In genomic region chr5:42854795-42855194, GRCh38 we compare ENCODE assay signal across 18 cellular contexts. TPM values are rescaled to one million over a fixed set of nuclear protein-coding genes. Genes with fewer than 3 reads are reported as not detected.
A peak's percentile ranks its signal among the peaks of the same experiment; 100 is the strongest.
DNase-seq lines count a peak whose midpoint lies in the region; ATAC-seq lines count a peak whose summit lies in the region.
"Had no signal": no experiment of that assay in that cellular context is flagged by ENCODE, and none has a peak within 500 bp of the region (broad histone marks: within the 10 kb centered on the region; RNA-seq: fewer than 3 reads in every experiment).

No MANE protein-coding gene starts in this region.

- DNase-seq in LoVo (ENCODE audit: low spot score) (peak; percentile 46), SK-MEL-5 (ENCODE audit: low read depth, low spot score) (peak; percentile 54), left colon (peak in 1 of 2 donors; percentile 56), NCI-H510A (lab: John Stamatoyannopoulos, UW) (no peak), iPS-NIHi7 (ENCODE audit: extremely low spot score) (no peak), NCI-H748 treated with DMSO at 0.1 percent for 48 hours (lab: John Stamatoyannopoulos, UW) (no peak)
- DNase-seq: activated CD4-positive, alpha-beta T cell treated with anti-CD3 and anti-CD28 coated beads, Interleukin-2, amount 10 ng/mL, durations not matched to agents 24 days and 14 days; activated CD8-positive, alpha-beta memory T cell treated with anti-CD3 and anti-CD28 coated beads, Interleukin-2, amount 50 U/mL, for 4 hours; activated effector memory CD4-positive, alpha-beta T cell treated with Interleukin-2 at 50 U/mL for 16 hours; amniotic stem cell; caudate nucleus; CD8-positive, alpha-beta memory T cell; DND-41; left ventricle myocardium inferior; NCI-H1694 treated with DMSO at 0.1 percent for 48 hours; NCI-H2227 treated with DMSO at 0.1 percent for 48 hours; testis had no signal

- intact Hi-C loops in left colon (cut with DNase I, micrococcal nuclease) = no loop called here

- in situ Hi-C loops in SK-MEL-5 (cut with HindIII; ENCODE audit: low pct_unique_long_range_greater_than_20kb, low sequenced_read_pairs) = no loop called here

- H3K27ac ChIP-seq in temporal lobe (ENCODE audit: low read depth, low read length) = peak overlapping the region; percentile 98
- H3K27ac ChIP-seq: left ventricle myocardium inferior, testis had no signal

- peak; percentile 91 for ATAC-seq in left colon

RNA-seq across cellular contexts. Expression of gene SELENOP, which starts 43.1 kb away (rescaled TPM):
- total RNA-seq in SK-MEL-5 (2014; rRNA removed; shearing (Covaris generic)) = 5.3 and 7.2 TPM in 2 replicates
- 3.4 and 5.4 TPM in 2 replicates for polyA plus RNA-seq in SK-MEL-5 (2015; cell fraction: cytosol; rRNA removed)
- polyA plus RNA-seq in SK-MEL-5 (2015; cell fraction: nucleus; rRNA removed) = 1.3 and 1.9 TPM in 2 replicates
- total RNA-seq in left colon (1,000 to 10,000 TPM; 1,235 to 2,399 TPM), temporal lobe (35.4 TPM)
- total RNA-seq: activated CD4-positive, alpha-beta T cell treated with anti-CD3 and anti-CD28 coated beads, Interleukin-2, amount 10 ng/mL, durations not matched to agents 24 days and 14 days had no signal
- polyA plus RNA-seq: CD8-positive, alpha-beta memory T cell had no signal

Comparison
In these comparisons a context has a peak if more than half of its experiments do, and no peak if none do; other contexts are left out.
1. DNase-seq: peak in LoVo (single experiment) and SK-MEL-5 (single experiment); none in NCI-H510A (single experiment), iPS-NIHi7 (single experiment) and NCI-H748 treated with DMSO at 0.1 percent for 48 hours (single experiment).
2. RNA of gene SELENOP, which starts 43.1 kb away (total RNA-seq): 1,235 to 2,399 TPM in left colon; 35.4 TPM in temporal lobe (single experiment) and 5.3 to 7.2 TPM in SK-MEL-5; every median in the first group is over 10 times any median in the second.